ENCODE assay signal across 10 cellular contexts in the genomic region with DNA sequence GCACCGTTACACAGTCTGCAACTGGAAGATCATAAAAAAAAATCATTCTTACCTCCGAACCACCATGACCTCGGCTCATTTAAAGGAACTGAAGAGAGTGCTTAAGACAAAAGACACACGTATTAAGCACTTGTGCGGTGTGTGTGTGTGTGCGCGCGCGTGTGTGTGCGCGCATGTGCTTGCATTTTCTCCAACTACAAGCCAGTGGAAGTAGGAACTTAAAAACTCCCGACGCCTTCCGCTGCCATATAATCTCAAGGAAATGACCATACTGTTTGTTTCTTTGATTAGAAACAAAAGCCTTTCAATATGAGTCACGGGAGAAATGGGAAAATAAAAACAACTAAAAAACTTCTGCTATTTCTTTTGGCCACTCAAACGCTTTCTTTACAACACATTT. TPM values are rescaled to one million over a fixed set of nuclear protein-coding genes. Genes with fewer than 3 reads are reported as not detected.
DNase-seq lines count a peak whose midpoint lies in the region; ATAC-seq, FAIRE-seq and TF ChIP-seq lines count a peak whose summit lies in the region.
"Had no signal": no experiment of that assay in that cellular context is flagged by ENCODE, and none has a peak within 500 bp of the region (broad histone marks: within the 10 kb centered on the region; RNA-seq: fewer than 3 reads in every experiment).

No MANE protein-coding gene starts in this region.

- H3K9me3 Mint-ChIP-seq in activated B cell treated with CpG ODN at 0.5 μM for 24 hours, result no peaks in the 10 kb centered on the region

- no peaks in the 10 kb centered on the region for H3K27me3 ChIP-seq in left ventricle myocardium inferior (ENCODE audit: low read depth)

- ATAC-seq in GM19351 (IDR thresholded peaks at IDR 0.05; ENCODE audit: unreplicated experiment), result peak; percentile 49
- no peak for ATAC-seq in activated B cell treated with CpG ODN at 0.5 μM for 24 hours (ENCODE audit: low read depth)
- peak; percentile 40 for ATAC-seq in stimulated activated naive CD8-positive, alpha-beta T cell treated with anti-CD3 and anti-CD28 coated beads, Interleukin-15, Interleukin-2, amounts not matched to agents 100 U/mL and 50 U/mL, for 24 hours
- no peak for ATAC-seq in HG03175 (IDR thresholded peaks at IDR 0.05; ENCODE audit: unreplicated experiment)

- H3K9me3 ChIP-seq in left ventricle myocardium inferior (replicated peaks), result peaks cover 2% of the 10 kb centered on the region

- no peaks in the 10 kb centered on the region for H3K36me3 ChIP-seq in left ventricle myocardium inferior

- intact Hi-C loops in activated B cell treated with CpG ODN at 0.5 μM for 24 hours (cut with micrococcal nuclease), result no loop called here
- intact Hi-C loops in left ventricle myocardium inferior (cut with micrococcal nuclease), result no loop called here

- H3K27me3 Mint-ChIP-seq in activated B cell treated with CpG ODN at 0.5 μM for 24 hours, result peaks cover 5% of the 10 kb centered on the region

- H3K36me3 Mint-ChIP-seq in activated B cell treated with CpG ODN at 0.5 μM for 24 hours (ENCODE audit: low read depth), result no peaks in the 10 kb centered on the region

- no peak for FAIRE-seq in GM12892 (lab: Jason Lieb, UNC)
- FAIRE-seq: endometrium had no signal

- POLR2A ChIA-PET in activated B cell treated with CpG ODN at 0.5 μM for 24 hours (lab: Charles Lee), result interaction anchor here (0.5 kb wide), 1 partner anchor 16 kb away, joined by 4 read pairs; no protein-coding TSS in a partner anchor

- peak overlapping the region; percentile 59 for H3K4me3 ChIP-seq in left ventricle myocardium inferior

- no peak for DNase-seq in activated B cell treated with CpG ODN at 0.5 μM for 24 hours
- DNase-seq in left ventricle myocardium inferior, result peak; percentile 33
- no peak for DNase-seq in stimulated activated naive CD8-positive, alpha-beta T cell treated with anti-CD3 and anti-CD28 coated beads, Interleukin-15, Interleukin-2, amounts not matched to agents 100 U/mL and 50 U/mL, for 24 hours
- DNase-seq in GM12892 (ENCODE audit: insufficient read length), result no peak
- DNase-seq in effector CD8-positive, alpha-beta T cell (lab: John Stamatoyannopoulos, UW), result no peak
- DNase-seq: NCI-H1417, SHP77 treated with DMSO at 0.1 percent for 48 hours had no signal

- H3K27ac Mint-ChIP-seq in activated B cell treated with CpG ODN at 0.5 μM for 24 hours, result no peak overlapping the region

- H3K27ac ChIP-seq in left ventricle myocardium inferior (replicated peaks), result peak overlapping the region; percentile 68

- TF ChIP-seq CTCF in activated B cell treated with CpG ODN at 0.5 μM for 24 hours (IDR thresholded peaks at IDR 0.05) (no peak), left ventricle myocardium inferior (IDR thresholded peaks at IDR 0.05; ENCODE audit: borderline replicate concordance) (no peak)

- H3K4me1 Mint-ChIP-seq in activated B cell treated with CpG ODN at 0.5 μM for 24 hours, result peaks cover 10% of the 10 kb centered on the region

- H3K4me3 Mint-ChIP-seq in activated B cell treated with CpG ODN at 0.5 μM for 24 hours, result peak overlapping the region; percentile 52

- peaks cover 45% of the 10 kb centered on the region for H3K4me1 ChIP-seq in left ventricle myocardium inferior

- CTCF ChIA-PET in activated B cell treated with CpG ODN at 0.5 μM for 24 hours (lab: Charles Lee), result no interaction called here

- TF ChIP-seq POLR2A in GM12892 (IDR thresholded peaks at IDR 0.05; ENCODE audit: low read depth, low read length), result no peak

RNA-seq across cellular contexts. Expression of a gene that starts 32.4 kb away (rescaled TPM):
- total RNA-seq in activated B cell treated with CpG ODN at 0.5 μM for 24 hours (not detected in 2 replicates), left ventricle myocardium inferior (16.1 TPM)
- polyA plus RNA-seq in GM12892 (2012; ENCODE audit: missing spikeins), result 0.47 TPM

Comparison
In these comparisons a context has a peak if more than half of its experiments do, and no peak if none do; other contexts are left out.
1. ATAC-seq: peak in GM19351 (single experiment) and stimulated activated naive CD8-positive, alpha-beta T cell treated with anti-CD3 and anti-CD28 coated beads, Interleukin-15, Interleukin-2, amounts not matched to agents 100 U/mL and 50 U/mL, for 24 hours (single experiment); none in activated B cell treated with CpG ODN at 0.5 μM for 24 hours (single experiment) and HG03175 (single experiment).
2. RNA of a gene that starts 32.4 kb away (total RNA-seq): 16.1 TPM in left ventricle myocardium inferior (single experiment); not detected in activated B cell treated with CpG ODN at 0.5 μM for 24 hours; every median in the first group is over 10 times any median in the second.